Comparison of ENCODE assay signal across 1 cellular context in genomic region chr19:1455336-1456120, GRCh38.
A peak's percentile ranks its signal among the peaks of the same experiment; 100 is the strongest.
TF ChIP-seq lines count a peak whose summit lies in the region.

No MANE protein-coding gene starts in this region.

TF ChIP-seq in HepG2, 621 proteins besides CTCF, POLR2A, EP300 and RAD21 (continued from another document and continues in another):
- TF ChIP-seq ZNF407 (CRISPR knock-in tag; IDR thresholded peaks at IDR 0.05; ENCODE audit: not compliant biosample characterization): peak; percentile 5
- TF ChIP-seq ARID5B (CRISPR knock-in tag; IDR thresholded peaks at IDR 0.05): no peak
- no peak for TF ChIP-seq ZBTB4 (CRISPR knock-in tag; IDR thresholded peaks at IDR 0.05; ENCODE audit: borderline replicate concordance)
- peak; percentile 47; the same call in 1 of the 3 replicates for TF ChIP-seq MXI1 (IDR thresholded peaks at IDR 0.05; ENCODE audit: borderline replicate concordance, low read depth, low read length)
- TF ChIP-seq, protein P1, sequence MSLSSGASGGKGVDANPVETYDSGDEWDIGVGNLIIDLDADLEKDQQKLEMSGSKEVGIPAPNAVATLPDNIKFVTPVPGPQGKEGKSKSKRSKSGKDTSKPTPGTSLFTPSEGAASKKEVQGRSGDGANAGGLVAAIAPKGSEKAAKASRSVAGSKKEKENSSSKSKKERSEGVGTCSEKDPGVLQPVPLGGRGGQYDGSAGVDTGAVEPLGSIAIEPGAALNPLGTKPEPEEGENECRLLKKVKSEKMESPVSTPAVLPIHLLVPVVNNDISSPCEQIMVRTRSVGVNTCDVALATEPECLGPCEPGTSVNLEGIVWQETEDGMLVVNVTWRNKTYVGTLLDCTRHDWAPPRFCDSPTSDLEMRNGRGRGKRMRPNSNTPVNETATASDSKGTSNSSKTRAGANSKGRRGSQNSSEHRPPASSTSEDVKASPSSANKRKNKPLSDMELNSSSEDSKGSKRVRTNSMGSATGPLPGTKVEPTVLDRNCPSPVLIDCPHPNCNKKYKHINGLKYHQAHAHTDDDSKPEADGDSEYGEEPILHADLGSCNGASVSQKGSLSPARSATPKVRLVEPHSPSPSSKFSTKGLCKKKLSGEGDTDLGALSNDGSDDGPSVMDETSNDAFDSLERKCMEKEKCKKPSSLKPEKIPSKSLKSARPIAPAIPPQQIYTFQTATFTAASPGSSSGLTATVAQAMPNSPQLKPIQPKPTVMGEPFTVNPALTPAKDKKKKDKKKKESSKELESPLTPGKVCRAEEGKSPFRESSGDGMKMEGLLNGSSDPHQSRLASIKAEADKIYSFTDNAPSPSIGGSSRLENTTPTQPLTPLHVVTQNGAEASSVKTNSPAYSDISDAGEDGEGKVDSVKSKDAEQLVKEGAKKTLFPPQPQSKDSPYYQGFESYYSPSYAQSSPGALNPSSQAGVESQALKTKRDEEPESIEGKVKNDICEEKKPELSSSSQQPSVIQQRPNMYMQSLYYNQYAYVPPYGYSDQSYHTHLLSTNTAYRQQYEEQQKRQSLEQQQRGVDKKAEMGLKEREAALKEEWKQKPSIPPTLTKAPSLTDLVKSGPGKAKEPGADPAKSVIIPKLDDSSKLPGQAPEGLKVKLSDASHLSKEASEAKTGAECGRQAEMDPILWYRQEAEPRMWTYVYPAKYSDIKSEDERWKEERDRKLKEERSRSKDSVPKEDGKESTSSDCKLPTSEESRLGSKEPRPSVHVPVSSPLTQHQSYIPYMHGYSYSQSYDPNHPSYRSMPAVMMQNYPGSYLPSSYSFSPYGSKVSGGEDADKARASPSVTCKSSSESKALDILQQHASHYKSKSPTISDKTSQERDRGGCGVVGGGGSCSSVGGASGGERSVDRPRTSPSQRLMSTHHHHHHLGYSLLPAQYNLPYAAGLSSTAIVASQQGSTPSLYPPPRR (CRISPR knock-in tag; IDR thresholded peaks at IDR 0.05; ENCODE audit: borderline replicate concordance): no peak
- TF ChIP-seq ELF4 (CRISPR knock-in tag; IDR thresholded peaks at IDR 0.05; ENCODE audit: borderline replicate concordance): no peak
- TF ChIP-seq NFE2L2 (IDR thresholded peaks at IDR 0.05; ENCODE audit: low read length): no peak
- TF ChIP-seq ZNF180 (CRISPR knock-in tag; IDR thresholded peaks at IDR 0.05; ENCODE audit: borderline replicate concordance, low read depth): no peak
- TF ChIP-seq, protein P2, sequence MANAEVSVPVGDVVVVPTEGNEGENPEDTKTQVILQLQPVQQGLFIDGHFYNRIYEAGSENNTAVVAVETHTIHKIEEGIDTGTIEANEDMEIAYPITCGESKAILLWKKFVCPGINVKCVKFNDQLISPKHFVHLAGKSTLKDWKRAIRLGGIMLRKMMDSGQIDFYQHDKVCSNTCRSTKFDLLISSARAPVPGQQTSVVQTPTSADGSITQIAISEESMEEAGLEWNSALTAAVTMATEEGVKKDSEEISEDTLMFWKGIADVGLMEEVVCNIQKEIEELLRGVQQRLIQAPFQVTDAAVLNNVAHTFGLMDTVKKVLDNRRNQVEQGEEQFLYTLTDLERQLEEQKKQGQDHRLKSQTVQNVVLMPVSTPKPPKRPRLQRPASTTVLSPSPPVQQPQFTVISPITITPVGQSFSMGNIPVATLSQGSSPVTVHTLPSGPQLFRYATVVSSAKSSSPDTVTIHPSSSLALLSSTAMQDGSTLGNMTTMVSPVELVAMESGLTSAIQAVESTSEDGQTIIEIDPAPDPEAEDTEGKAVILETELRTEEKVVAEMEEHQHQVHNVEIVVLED (CRISPR knock-in tag; IDR thresholded peaks at IDR 0.05; ENCODE audit: borderline replicate concordance): peak; percentile 36; the same call in 1 of the 2 replicates
- TF ChIP-seq NCOA1 (CRISPR knock-in tag; IDR thresholded peaks at IDR 0.05): no peak
- TF ChIP-seq, protein P3, sequence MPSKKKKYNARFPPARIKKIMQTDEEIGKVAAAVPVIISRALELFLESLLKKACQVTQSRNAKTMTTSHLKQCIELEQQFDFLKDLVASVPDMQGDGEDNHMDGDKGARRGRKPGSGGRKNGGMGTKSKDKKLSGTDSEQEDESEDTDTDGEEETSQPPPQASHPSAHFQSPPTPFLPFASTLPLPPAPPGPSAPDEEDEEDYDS (CRISPR knock-in tag; IDR thresholded peaks at IDR 0.05): peak; percentile 45; the same call in 1 of the 2 replicates
- TF ChIP-seq, protein P4, sequence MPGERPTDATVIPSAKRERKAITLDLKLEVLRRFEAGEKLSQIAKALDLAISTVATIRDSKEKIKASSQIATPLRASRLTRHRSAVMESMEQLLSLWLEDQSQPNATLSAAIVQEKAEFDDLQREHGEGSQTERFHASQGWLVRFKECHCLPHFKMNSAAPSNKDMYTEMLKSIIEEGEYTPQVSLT (CRISPR knock-in tag; IDR thresholded peaks at IDR 0.05; ENCODE audit: borderline replicate concordance, low read depth): no peak
- peak; percentile 43 for TF ChIP-seq HNRNPK (IDR thresholded peaks at IDR 0.05; ENCODE audit: low read depth, low read length, poor library complexity, severe bottlenecking)
- TF ChIP-seq SAP130 (CRISPR knock-in tag; IDR thresholded peaks at IDR 0.05; ENCODE audit: low read depth): peak; percentile 23; the same call in 1 of the 2 replicates
- TF ChIP-seq JDP2 (CRISPR knock-in tag; IDR thresholded peaks at IDR 0.05; ENCODE audit: borderline replicate concordance): no peak
- TF ChIP-seq AHDC1 (CRISPR knock-in tag; IDR thresholded peaks at IDR 0.05; ENCODE audit: borderline replicate concordance): no peak
